9 cellular contexts compared by ENCODE assay signal in the genomic region with DNA sequence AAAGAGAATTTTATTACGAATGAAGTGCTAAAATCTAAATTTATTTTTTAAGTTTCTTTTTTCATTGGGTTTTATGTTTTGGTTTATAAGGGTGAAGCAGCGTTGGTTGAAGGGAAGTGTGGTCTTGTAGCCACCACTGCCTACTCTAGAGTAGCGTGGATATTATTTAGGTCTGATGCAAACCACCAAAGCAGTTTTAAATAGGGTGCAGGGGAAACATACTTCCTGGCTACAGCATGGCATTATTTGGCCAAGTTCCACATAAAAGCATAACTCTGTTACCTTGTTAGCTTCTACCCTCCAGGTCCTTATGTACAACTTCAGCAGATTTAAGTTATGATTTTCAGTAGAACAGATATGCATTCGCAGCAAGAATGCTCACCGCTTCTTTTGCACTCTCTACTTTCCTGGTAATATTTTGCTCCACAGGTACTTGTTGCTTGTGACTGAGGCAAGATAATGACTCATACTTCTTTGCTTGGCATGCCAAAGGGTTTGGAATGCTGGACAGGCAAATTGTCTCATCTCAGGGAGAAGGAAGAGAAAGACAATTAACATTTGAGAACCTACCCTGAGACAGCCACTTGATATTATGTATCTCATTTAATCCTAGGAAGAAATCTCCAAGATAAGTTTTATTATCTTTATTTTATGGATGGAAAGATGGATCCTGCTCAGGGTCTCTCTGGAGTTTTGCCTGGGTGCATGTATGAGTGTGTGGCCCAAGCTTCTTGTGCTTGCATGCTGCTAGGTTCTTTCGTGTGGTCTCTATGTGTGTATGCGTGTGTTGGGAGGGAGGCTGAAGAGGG. TPM values are rescaled to one million over a fixed set of nuclear protein-coding genes. Genes with fewer than 3 reads are reported as not detected.
A peak's percentile ranks its signal among the peaks of the same experiment; 100 is the strongest.
DNase-seq lines count a peak whose midpoint lies in the region; ATAC-seq and TF ChIP-seq lines count a peak whose summit lies in the region.
"Had no signal": no experiment of that assay in that cellular context is flagged by ENCODE, and none has a peak within 500 bp of the region (broad histone marks: within the 10 kb centered on the region; RNA-seq: fewer than 3 reads in every experiment).

No MANE protein-coding gene starts in this region.

- no peaks in the 10 kb centered on the region for H3K27me3 Mint-ChIP-seq in activated naive CD4-positive, alpha-beta T cell treated with anti-CD3 and anti-CD28 coated beads, Interleukin-2, amount 10 ng/mL, durations not matched to agents 7 days and 5 days
- H3K27me3 Mint-ChIP-seq in activated CD8-positive, alpha-beta T cell treated with anti-CD3 and anti-CD28 coated beads for 36 hours = no peaks in the 10 kb centered on the region

- peak overlapping the region; percentile 31 to 99 (median 99) for H3K27ac ChIP-seq in upper lobe of left lung
- H3K27ac ChIP-seq: SK-N-MC had no signal

- POLR2A ChIA-PET in activated CD8-positive, alpha-beta T cell treated with anti-CD3 and anti-CD28 coated beads for 36 hours (lab: Charles Lee) = interaction anchor here (0.6 to 4.8 kb wide), 17 partner anchors 8 to 337 kb away, joined by 3 to 51 read pairs (median 6); no protein-coding TSS in a partner anchor

- CTCF ChIA-PET in activated naive CD4-positive, alpha-beta T cell treated with anti-CD3 and anti-CD28 coated beads, Interleukin-2, amount 10 ng/mL, durations not matched to agents 7 days and 5 days (lab: Charles Lee) = interaction anchor here (1.0 to 2.1 kb wide), 3 partner anchors 17 to 81 kb away, joined by 3 to 8 read pairs (median 5); no protein-coding TSS in a partner anchor
- CTCF ChIA-PET in activated CD8-positive, alpha-beta T cell treated with anti-CD3 and anti-CD28 coated beads for 36 hours (lab: Charles Lee) = interaction anchor here (0.8 to 3.2 kb wide), 6 partner anchors 17 to 292 kb away, joined by 3 to 16 read pairs (median 3); no protein-coding TSS in a partner anchor

- H3K36me3 ChIP-seq in kidney epithelial cell (ENCODE audit: control insufficient read depth, insufficient read depth, low read length) (no peaks in the 10 kb centered on the region), upper lobe of left lung (no peaks in the 10 kb centered on the region)

- TF ChIP-seq CTCF in activated CD8-positive, alpha-beta T cell treated with anti-CD3 and anti-CD28 coated beads for 36 hours (IDR thresholded peaks at IDR 0.05) = no peak
- TF ChIP-seq CTCF in kidney epithelial cell (IDR thresholded peaks at IDR 0.05; ENCODE audit: insufficient read depth, low read length, poor library complexity, severe bottlenecking) = no peak
- no peak for TF ChIP-seq CTCF in upper lobe of left lung (IDR thresholded peaks at IDR 0.05)

- H3K4me1 Mint-ChIP-seq in activated naive CD4-positive, alpha-beta T cell treated with anti-CD3 and anti-CD28 coated beads, Interleukin-2, amount 10 ng/mL, durations not matched to agents 7 days and 5 days = peaks cover 71% of the 10 kb centered on the region
- H3K4me1 Mint-ChIP-seq in activated CD8-positive, alpha-beta T cell treated with anti-CD3 and anti-CD28 coated beads for 36 hours (ENCODE audit: low read depth) = peaks cover 55% of the 10 kb centered on the region

- intact Hi-C loops in activated CD8-positive, alpha-beta T cell treated with anti-CD3 and anti-CD28 coated beads for 36 hours (cut with micrococcal nuclease) = no loop called here

- peak overlapping the region; percentile 91 for H3K4me3 Mint-ChIP-seq in activated naive CD4-positive, alpha-beta T cell treated with anti-CD3 and anti-CD28 coated beads, Interleukin-2, amount 10 ng/mL, durations not matched to agents 7 days and 5 days
- peak overlapping the region; percentile 88 for H3K4me3 Mint-ChIP-seq in activated CD8-positive, alpha-beta T cell treated with anti-CD3 and anti-CD28 coated beads for 36 hours

- peaks cover 65 to 82% (median 69%) of the 10 kb centered on the region in 4 donors for H3K4me1 ChIP-seq in upper lobe of left lung

- peak; percentile 10 for ATAC-seq in activated CD8-positive, alpha-beta T cell treated with anti-CD3 and anti-CD28 coated beads for 36 hours
- ATAC-seq in upper lobe of left lung (ENCODE audit: low FRiP score in 2 of 2) (no peak), HG03135 (IDR thresholded peaks at IDR 0.05; ENCODE audit: unreplicated experiment) (no peak)

- peak; percentile 23 for DNase-seq in activated naive CD4-positive, alpha-beta T cell treated with anti-CD3 and anti-CD28 coated beads, Interleukin-2, amount 10 ng/mL, durations not matched to agents 7 days and 5 days
- no peak for DNase-seq in activated naive CD4-positive, alpha-beta T cell (lab: John Stamatoyannopoulos, UW)
- DNase-seq in activated CD8-positive, alpha-beta T cell treated with anti-CD3 and anti-CD28 coated beads for 36 hours = no peak
- peak; percentile 76 for DNase-seq in kidney epithelial cell (ENCODE audit: low read depth)
- no peak for DNase-seq in upper lobe of left lung
- no peak for DNase-seq in DMS 273 (lab: John Stamatoyannopoulos, UW; ENCODE audit: unreplicated experiment)
- DNase-seq in NCI-H187 treated with DMSO at 0.1 percent for 48 hours (lab: John Stamatoyannopoulos, UW) = no peak

- TF ChIP-seq EP300 in upper lobe of left lung (IDR thresholded peaks at IDR 0.05) = peak in 1 of 4 donors; percentile 16

- peaks cover 56% of the 10 kb centered on the region for H3K36me3 Mint-ChIP-seq in activated naive CD4-positive, alpha-beta T cell treated with anti-CD3 and anti-CD28 coated beads, Interleukin-2, amount 10 ng/mL, durations not matched to agents 7 days and 5 days
- peaks cover 79% of the 10 kb centered on the region for H3K36me3 Mint-ChIP-seq in activated CD8-positive, alpha-beta T cell treated with anti-CD3 and anti-CD28 coated beads for 36 hours (ENCODE audit: low read depth)

- no peaks in the 10 kb centered on the region for H3K9me3 Mint-ChIP-seq in activated naive CD4-positive, alpha-beta T cell treated with anti-CD3 and anti-CD28 coated beads, Interleukin-2, amount 10 ng/mL, durations not matched to agents 7 days and 5 days
- H3K9me3 Mint-ChIP-seq in activated CD8-positive, alpha-beta T cell treated with anti-CD3 and anti-CD28 coated beads for 36 hours = no peaks in the 10 kb centered on the region

- H3K4me3 ChIP-seq in kidney epithelial cell (ENCODE audit: low read depth, low read length) = no peak overlapping the region
- H3K4me3 ChIP-seq in upper lobe of left lung = peak overlapping the region in 2 of 4 donors; percentile 92 to 93
- H3K4me3 ChIP-seq: SK-N-MC had no signal

- no peaks in the 10 kb centered on the region for H3K27me3 ChIP-seq in kidney epithelial cell (ENCODE audit: control insufficient read depth, insufficient read depth, low read length)
- H3K27me3 ChIP-seq in upper lobe of left lung = no peaks in the 10 kb centered on the region

- TF ChIP-seq POLR2A in upper lobe of left lung (IDR thresholded peaks at IDR 0.05) = no peak

- WGBS in upper lobe of left lung, 2 donors = 54 to 57% methylated on average over 6 to 7 of the region's 7 CpGs

- H3K27ac Mint-ChIP-seq in activated naive CD4-positive, alpha-beta T cell treated with anti-CD3 and anti-CD28 coated beads, Interleukin-2, amount 10 ng/mL, durations not matched to agents 7 days and 5 days = peak overlapping the region; percentile 87
- H3K27ac Mint-ChIP-seq in activated CD8-positive, alpha-beta T cell treated with anti-CD3 and anti-CD28 coated beads for 36 hours = peak overlapping the region; percentile 96

- no peaks in the 10 kb centered on the region for H3K9me3 ChIP-seq in upper lobe of left lung

RNA-seq across cellular contexts. Expression of a gene that starts 5.4 kb away (rescaled TPM):
- total RNA-seq in activated CD8-positive, alpha-beta T cell treated with anti-CD3 and anti-CD28 coated beads for 36 hours = 10 to 100 TPM; 49.1 to 50.0 TPM
- total RNA-seq in kidney epithelial cell (33.4 and 34.4 TPM in 2 replicates), upper lobe of left lung (100 to 1,000 TPM in 5 of 6 donors, 10 to 100 TPM in 1; 82.8 to 385 (median 285) TPM)

Comparison
In these comparisons a context has a peak if more than half of its experiments do, and no peak if none do; other contexts are left out.
1. DNase-seq: peak in activated naive CD4-positive, alpha-beta T cell treated with anti-CD3 and anti-CD28 coated beads, Interleukin-2, amount 10 ng/mL, durations not matched to agents 7 days and 5 days (single experiment) and kidney epithelial cell (single experiment); none in activated naive CD4-positive, alpha-beta T cell (0 of 4), activated CD8-positive, alpha-beta T cell treated with anti-CD3 and anti-CD28 coated beads for 36 hours (single experiment), upper lobe of left lung (0 of 2), DMS 273 (single experiment) and NCI-H187 treated with DMSO at 0.1 percent for 48 hours (single experiment).